11 cellular contexts compared by ENCODE assay signal in the genomic region with DNA sequence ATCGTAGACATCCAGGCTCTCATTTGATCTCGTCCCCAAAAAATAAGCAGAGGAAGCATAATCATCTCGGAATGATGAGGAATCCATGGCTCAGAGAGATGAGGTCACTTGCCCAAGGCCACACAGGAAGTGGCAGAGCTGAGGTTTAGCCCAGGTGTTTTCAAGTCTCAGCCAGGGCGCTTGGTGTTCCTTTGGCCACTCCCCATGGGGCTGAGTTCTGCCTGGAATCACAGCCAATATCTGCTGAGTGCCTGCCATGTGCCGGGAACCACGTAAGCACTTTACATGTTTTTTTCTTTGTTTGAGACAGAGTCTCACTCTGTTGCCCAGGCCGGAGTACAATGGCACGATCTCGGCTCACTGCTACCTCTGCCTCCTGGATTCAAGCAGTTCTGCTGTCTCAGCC. TPM values are rescaled to one million over a fixed set of nuclear protein-coding genes. Genes with fewer than 3 reads are reported as not detected.
DNase-seq lines count a peak whose midpoint lies in the region; ATAC-seq and TF ChIP-seq lines count a peak whose summit lies in the region.
"Had no signal": no experiment of that assay in that cellular context is flagged by ENCODE, and none has a peak within 500 bp of the region (broad histone marks: within the 10 kb centered on the region; RNA-seq: fewer than 3 reads in every experiment).

No MANE protein-coding gene starts in this region.

- peaks cover 2 to 40% (median 19%) of the 10 kb centered on the region in 4 donors for H3K4me1 Mint-ChIP-seq in naive thymus-derived CD8-positive, alpha-beta T cell

- peak overlapping the region; percentile 42; the same call in 1 of the 2 replicates for H3K9ac ChIP-seq in HCT116 (ENCODE audit: low read length)

- peak overlapping the region; percentile 39 for H3K4me2 ChIP-seq in HCT116 (ENCODE audit: low read length)

- no peaks in the 10 kb centered on the region for H3K9me2 ChIP-seq in HCT116 (ENCODE audit: insufficient read depth)

- no peaks in the 10 kb centered on the region for H3K79me2 ChIP-seq in HCT116 (ENCODE audit: insufficient read depth, low read length)

- in situ Hi-C loops in GM13976 (cut with MboI; ENCODE audit: low sequenced_read_pairs, unreplicated experiment) = no loop called here

- intact Hi-C loops in HCT116 (cut with micrococcal nuclease) = no loop called here

- H3K4me3 Mint-ChIP-seq in naive thymus-derived CD8-positive, alpha-beta T cell = peak overlapping the region in 1 of 10 donors; percentile 10
- H3K4me3 Mint-ChIP-seq: activated naive CD8-positive, alpha-beta T cell had no signal

- peaks cover 20 to 32% of the 10 kb centered on the region in 2 experiments; a peak in 3 of 4 replicates for H3K4me1 ChIP-seq in HCT116 (ENCODE audit: control insufficient read depth in 1 of 2, insufficient read depth in 2 of 2, low read length in 2 of 2)

- TF ChIP-seq POLR2A in HCT116 (IDR thresholded peaks at IDR 0.05; ENCODE audit: borderline replicate concordance, extremely low read depth, insufficient read depth, insufficient read length) = no peak

- no peaks in the 10 kb centered on the region for H3K9me3 Mint-ChIP-seq in naive thymus-derived CD8-positive, alpha-beta T cell

- H2AFZ ChIP-seq in HCT116 (ENCODE audit: low read depth, low read length, poor library complexity, severe bottlenecking) = peak overlapping the region; percentile 80

- DNase-seq in HCT116 (ENCODE audit: low read depth, low spot score) (no peak), RKO (ENCODE audit: low spot score) (peak; percentile 88), DMS153 treated with DMSO at 0.1 percent for 48 hours (lab: John Stamatoyannopoulos, UW; ENCODE audit: unreplicated experiment) (no peak), GM13976 (ENCODE audit: low spot score) (no peak)
- no peak for DNase-seq in activated CD8-positive, alpha-beta memory T cell treated with anti-CD3 and anti-CD28 coated beads, Interleukin-2, amount 50 U/mL, for 48 hours
- DNase-seq in naive thymus-derived CD8-positive, alpha-beta T cell = no peak
- DNase-seq: KBM-7 had no signal

- peak; percentile 56 for ATAC-seq in HCT116
- ATAC-seq in esophagus mucosa = peak; percentile 95
- ATAC-seq in naive thymus-derived CD8-positive, alpha-beta T cell = no peak

- no peaks in the 10 kb centered on the region for H3K36me3 Mint-ChIP-seq in naive thymus-derived CD8-positive, alpha-beta T cell
- H3K36me3 Mint-ChIP-seq: activated naive CD8-positive, alpha-beta T cell had no signal

- no peak overlapping the region for H3K4me3 ChIP-seq in HCT116 (replicated peaks in 1 of 2; ENCODE audit: low read depth in 1 of 2, low read length in 2 of 2)
- no peak overlapping the region for H3K4me3 ChIP-seq in skin epidermis

- no peaks in the 10 kb centered on the region for H3K36me3 ChIP-seq in HCT116 (ENCODE audit: control insufficient read depth in 1 of 2, insufficient read depth in 2 of 2, low read length in 2 of 2)

- POLR2A ChIA-PET in HCT116 (lab: Charles Lee) = no interaction called here
- POLR2A ChIA-PET in naive thymus-derived CD8-positive, alpha-beta T cell (lab: Charles Lee) = no interaction called here

- TF ChIP-seq CTCF in HCT116 (IDR thresholded peaks at IDR 0.05 in 2 of 3, conservative IDR thresholded peaks at IDR 0.05 in 1 of 3; ENCODE audit: borderline replicate concordance in 1 of 3, insufficient read depth in 1 of 3, low read depth in 2 of 3, low read length in 2 of 3) = no peak
- no peak for TF ChIP-seq CTCF in GM13976 (IDR thresholded peaks at IDR 0.05; ENCODE audit: borderline replicate concordance, control extremely low read depth, extremely low read depth, insufficient read depth, missing control alignments)

- no peak overlapping the region for H3K27ac ChIP-seq in HCT116 (ENCODE audit: low read depth, low read length)
- peak overlapping the region in 14 of 21 experiments; percentile 0 to 73 (median 58) for H3K27ac ChIP-seq in skin epidermis
- H3K27ac ChIP-seq: VCaP had no signal

- no peaks in the 10 kb centered on the region for H3K9me3 ChIP-seq in HCT116 (ENCODE audit: control insufficient read depth in 1 of 2, insufficient read depth in 1 of 2, low read depth in 1 of 2, low read length in 2 of 2)

- no peaks in the 10 kb centered on the region for H3K27me3 ChIP-seq in HCT116 (ENCODE audit: insufficient read depth, low read length)

- no peak for TF ChIP-seq RAD21 in HCT116 (IDR thresholded peaks at IDR 0.05; ENCODE audit: low read depth)

- BruUV-seq in HCT116 (replicated peaks; lab: Mats Ljungman, UMichigan) = no TSS peak

- H4K20me1 ChIP-seq in HCT116 (ENCODE audit: insufficient read depth) = no peaks in the 10 kb centered on the region

- H3K27ac Mint-ChIP-seq in naive thymus-derived CD8-positive, alpha-beta T cell = no peak overlapping the region
- H3K27ac Mint-ChIP-seq: activated naive CD8-positive, alpha-beta T cell had no signal

- RAD21 ChIA-PET in HCT116 (lab: Charles Lee; ENCODE audit: low non-redundant PET in 1 of 2, low total read pairs in 2 of 2, uncharacterized antibody in 2 of 2, unreplicated experiment in 2 of 2) = no interaction called here

- no peaks in the 10 kb centered on the region for H3K27me3 Mint-ChIP-seq in naive thymus-derived CD8-positive, alpha-beta T cell
- H3K27me3 Mint-ChIP-seq: activated naive CD8-positive, alpha-beta T cell had no signal

- CTCF ChIA-PET in HCT116 (lab: Charles Lee) = no interaction called here

TF ChIP-seq in HCT116, 20 proteins besides CTCF, POLR2A, EP300 and RAD21:
- no peak for TF ChIP-seq TCF7L2 (IDR thresholded peaks at IDR 0.05; ENCODE audit: borderline replicate concordance, extremely low read depth, insufficient read depth, insufficient read length)
- no peak for TF ChIP-seq ELF1 (IDR thresholded peaks at IDR 0.05; ENCODE audit: borderline replicate concordance, low read depth)
- TF ChIP-seq YY1 (IDR thresholded peaks at IDR 0.05; ENCODE audit: extremely low read depth, insufficient replicate concordance, low read depth, low read length) = no peak
- no peak for TF ChIP-seq FOSL1 (IDR thresholded peaks at IDR 0.05; ENCODE audit: low read depth)
- no peak for TF ChIP-seq CEBPB (IDR thresholded peaks at IDR 0.05; ENCODE audit: low read depth)
- no peak for TF ChIP-seq EGR1 (IDR thresholded peaks at IDR 0.05; ENCODE audit: low read depth)

RNA-seq across cellular contexts. Expression of a gene that starts 29.5 kb away (rescaled TPM):
- total RNA-seq in HCT116 (2021; ENCODE audit: unreplicated experiment) (258 TPM), esophagus mucosa (487 TPM)
- polyA plus RNA-seq in HCT116 (2012) = 205 and 249 TPM in 2 replicates
- total RNA-seq in naive thymus-derived CD8-positive, alpha-beta T cell = 100 to 1,000 TPM; 711 to 718 TPM
- polyA plus RNA-seq in naive thymus-derived CD8-positive, alpha-beta T cell = 100 to 1,000 TPM in 2 of 3 donors, 10 to 100 TPM in 1; 51.2 to 389 (median 105) TPM

Comparison
In these comparisons a context has a peak if more than half of its experiments do, and no peak if none do; other contexts are left out.
1. ATAC-seq: peak in HCT116 (single experiment) and esophagus mucosa (single experiment); none in naive thymus-derived CD8-positive, alpha-beta T cell (0 of 2).